Comparison of ENCODE assay signal across 23 cellular contexts in the genomic region with DNA sequence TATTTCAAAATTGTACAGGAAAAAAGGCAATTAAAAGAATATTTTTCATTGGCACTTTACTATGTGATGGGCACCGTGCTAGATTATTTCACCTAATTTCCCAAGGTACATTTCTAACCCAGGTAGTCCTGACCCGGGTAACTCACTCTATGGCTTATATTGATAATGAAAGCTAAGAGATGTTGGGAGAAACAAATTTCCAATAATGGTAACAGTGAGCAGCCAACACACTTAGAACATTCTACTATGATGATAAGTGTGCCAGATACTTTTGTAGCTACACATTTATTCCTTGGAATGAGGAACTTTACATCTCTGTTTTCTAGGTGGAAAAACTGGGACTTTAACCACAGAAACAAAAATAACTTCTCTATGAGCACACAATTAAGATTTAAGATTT. TPM values are rescaled to one million over a fixed set of nuclear protein-coding genes. Genes with fewer than 3 reads are reported as not detected.
A peak's percentile ranks its signal among the peaks of the same experiment; 100 is the strongest.
DNase-seq lines count a peak whose midpoint lies in the region; ATAC-seq, FAIRE-seq and TF ChIP-seq lines count a peak whose summit lies in the region.
"Had no signal": no experiment of that assay in that cellular context is flagged by ENCODE, and none has a peak within 500 bp of the region (broad histone marks: within the 10 kb centered on the region; RNA-seq: fewer than 3 reads in every experiment).

No MANE protein-coding gene starts in this region.

- H3K27ac Mint-ChIP-seq in activated T-cell treated with anti-CD3 and anti-CD28 coated beads, Interleukin-2, amount 50 U/mL, for 72 hours, result peak overlapping the region; percentile 80
- H3K27ac Mint-ChIP-seq in CD4-positive, alpha-beta T cell, result peak overlapping the region; percentile 34
- H3K27ac Mint-ChIP-seq: B cell had no signal

- TF ChIP-seq EP300 in K562 (IDR thresholded peaks at IDR 0.05; ENCODE audit: low read length), result no peak
- TF ChIP-seq EP300 in ovary (IDR thresholded peaks at IDR 0.05), result no peak

- H3K36me3 Mint-ChIP-seq in activated T-cell treated with anti-CD3 and anti-CD28 coated beads, Interleukin-2, amount 50 U/mL, for 72 hours (ENCODE audit: insufficient read depth in 2 of 2), result peaks cover 22 to 78% of the 10 kb centered on the region in 2 donors
- H3K36me3 Mint-ChIP-seq in CD4-positive, alpha-beta T cell (ENCODE audit: low read depth), result peaks cover 100% of the 10 kb centered on the region

- no peak for TF ChIP-seq RAD21 in K562 (CRISPR knock-in tag; conservative IDR thresholded peaks at IDR 0.05 in 1 of 2, IDR thresholded peaks at IDR 0.05 in 1 of 2)

- H3K4me2 ChIP-seq in K562 (ENCODE audit: insufficient read depth, low read length), result no peak overlapping the region
- H3K4me2 ChIP-seq: PC-9 had no signal

- in situ Hi-C loops in Panc1 (cut with HindIII; ENCODE audit: low pct_unique_long_range_greater_than_20kb, low sequenced_read_pairs) (no loop called here), K562 (cut with MboI) (no loop called here)

- no peaks in the 10 kb centered on the region for H3K27me3 ChIP-seq in CD4-positive, alpha-beta T cell (ENCODE audit: control insufficient read depth, insufficient read depth, low read length)
- H3K27me3 ChIP-seq in Panc1 (ENCODE audit: control insufficient read depth, insufficient read depth, low read length) (no peaks in the 10 kb centered on the region), K562 (ENCODE audit: control insufficient read depth in 2 of 2, insufficient read depth in 2 of 2, low read length in 2 of 2) (no peaks in the 10 kb centered on the region), ovary (no peaks in the 10 kb centered on the region), left ventricle myocardium inferior (ENCODE audit: low read depth) (no peaks in the 10 kb centered on the region)

- peaks cover 88% of the 10 kb centered on the region for H3K4me1 Mint-ChIP-seq in activated T-cell treated with anti-CD3 and anti-CD28 coated beads, Interleukin-2, amount 50 U/mL, for 72 hours (ENCODE audit: low read depth)
- H3K4me1 Mint-ChIP-seq in CD4-positive, alpha-beta T cell (ENCODE audit: low read depth), result peaks cover 88% of the 10 kb centered on the region

- BruUV-seq in Panc1 (replicated peaks; lab: Mats Ljungman, UMichigan) (no TSS peak), K562 (replicated peaks; lab: Mats Ljungman, UMichigan) (no TSS peak)

- no peak for TF ChIP-seq POLR2A in K562 (conservative IDR thresholded peaks at IDR 0.05)
- TF ChIP-seq POLR2A in ovary (IDR thresholded peaks at IDR 0.05), result no peak

- no peak overlapping the region for H3K9ac ChIP-seq in K562 (ENCODE audit: insufficient read depth in 1 of 2, low read depth in 2 of 2, low read length in 2 of 2)

- WGBS in K562 (ENCODE audit: insufficient coverage, low coverage, missing lambda C conversion rate), result 100% methylated on average over 2 of the region's 2 CpGs
- 83 to 94% (median 88%) methylated on average over 2 of the region's 2 CpGs for WGBS in ovary, 3 donors

- DNase-seq in activated T-cell treated with anti-CD3 and anti-CD28 coated beads, Interleukin-2, amount 50 U/mL, for 72 hours, result no peak
- no peak for DNase-seq in activated T-cell treated with anti-CD3 and anti-CD28 coated beads, Interleukin-2, amount 50 U/mL, for 48 hours
- DNase-seq in CD4-positive, alpha-beta T cell, result no peak
- DNase-seq in Panc1 (ENCODE audit: low read depth, low spot score), result no peak
- no peak for DNase-seq in K562 (ENCODE audit: extremely low read depth in 1 of 4, low spot score in 3 of 4)
- DNase-seq in ovary, result no peak
- DNase-seq in left ventricle myocardium inferior, result no peak
- DNase-seq: DMS79 treated with DMSO at 0.1 percent for 48 hours, GOT3, HCEC 1CT, NCI-H1092 treated with DMSO at 0.1 percent for 48 hours, NCI-H1436 treated with DMSO at 0.1 percent for 48 hours, NCI-H2029, NCI-H2227 treated with DMSO at 0.1 percent for 48 hours, NCI-H510A, PC-9, SHP77 treated with DMSO at 0.1 percent for 48 hours had no signal

- H3K4me1 ChIP-seq in Panc1 (ENCODE audit: control insufficient read depth, insufficient read depth, low read length), result peaks cover 42% of the 10 kb centered on the region
- peaks cover 0 to 12% of the 10 kb centered on the region in 2 experiments; a peak in 3 of 5 replicates for H3K4me1 ChIP-seq in K562 (replicated peaks in 1 of 2; ENCODE audit: control insufficient read depth in 2 of 2, insufficient read depth in 2 of 2, low read length in 2 of 2)
- H3K4me1 ChIP-seq in ovary (ENCODE audit: insufficient read depth), result no peaks in the 10 kb centered on the region
- peaks cover 56% of the 10 kb centered on the region for H3K4me1 ChIP-seq in left ventricle myocardium inferior

- H3K27me3 Mint-ChIP-seq in activated T-cell treated with anti-CD3 and anti-CD28 coated beads, Interleukin-2, amount 50 U/mL, for 72 hours (ENCODE audit: low read depth), result no peaks in the 10 kb centered on the region
- H3K27me3 Mint-ChIP-seq in CD4-positive, alpha-beta T cell, result no peaks in the 10 kb centered on the region
- H3K27me3 Mint-ChIP-seq: B cell had no signal

- peaks cover 16% of the 10 kb centered on the region; the same call in 1 of the 2 replicates for H4K20me1 ChIP-seq in K562 (replicated peaks; ENCODE audit: control insufficient read depth, insufficient read depth, low read length)

- H3K79me2 ChIP-seq in K562 (ENCODE audit: control insufficient read depth, insufficient read depth, low read length), result peaks cover 64% of the 10 kb centered on the region

- H3K27ac ChIP-seq in CD4-positive, alpha-beta T cell (ENCODE audit: low read depth, low read length), result no peak overlapping the region
- H3K27ac ChIP-seq in Panc1 (ENCODE audit: low read length) (peak overlapping the region; percentile 37; the same call in 1 of the 2 replicates), K562 (ENCODE audit: extremely low read depth, low read depth, low read length) (no peak overlapping the region), ovary (no peak overlapping the region), left ventricle myocardium inferior (replicated peaks) (no peak overlapping the region)
- H3K27ac ChIP-seq: PC-9, RWPE1, SK-N-MC had no signal

- no peaks in the 10 kb centered on the region for H3K9me3 Mint-ChIP-seq in activated T-cell treated with anti-CD3 and anti-CD28 coated beads, Interleukin-2, amount 50 U/mL, for 72 hours
- H3K9me3 Mint-ChIP-seq in CD4-positive, alpha-beta T cell, result no peaks in the 10 kb centered on the region
- H3K9me3 Mint-ChIP-seq: CD14-positive monocyte had no signal

- POLR2A ChIA-PET in CD4-positive, alpha-beta T cell (lab: Charles Lee), result interaction anchor here (0.9 to 1.2 kb wide), 3 partner anchors 15 to 63 kb away, joined by 3 to 4 read pairs (median 4); no protein-coding TSS in a partner anchor
- POLR2A ChIA-PET in Panc1 (lab: Charles Lee) (interaction anchor here (0.6 kb wide), 2 partner anchors 25 to 307 kb away, joined by 5 to 8 read pairs; no protein-coding TSS in a partner anchor), K562 (lab: Yijun Ruan, JAX) (no interaction called here)

- H2AFZ ChIP-seq in K562 (ENCODE audit: low read depth, low read length), result no peak overlapping the region
- H2AFZ ChIP-seq: PC-9 had no signal

- no peak for FAIRE-seq in K562 (lab: Jason Lieb, UNC)
- FAIRE-seq: GM12891 had no signal

- H3K9me1 ChIP-seq in K562 (ENCODE audit: control insufficient read depth, insufficient read depth, low read length), result no peaks in the 10 kb centered on the region

- intact Hi-C loops in CD4-positive, alpha-beta T cell (cut with DNase I, micrococcal nuclease), result no loop called here
- intact Hi-C loops in Panc1 (cut with micrococcal nuclease; ENCODE audit: unreplicated experiment), result no loop called here
- intact Hi-C loops in K562 (cut with micrococcal nuclease), result no loop called here
- intact Hi-C loops in ovary (cut with DNase I), result no loop called here
- intact Hi-C loops in left ventricle myocardium inferior (cut with micrococcal nuclease), result no loop called here

- TF ChIP-seq CTCF in CD4-positive, alpha-beta T cell (IDR thresholded peaks at IDR 0.05), result no peak
- no peak for TF ChIP-seq CTCF in Panc1 (IDR thresholded peaks at IDR 0.05)
- no peak for TF ChIP-seq CTCF in K562 (IDR thresholded peaks at IDR 0.05 in 2 of 3, conservative IDR thresholded peaks at IDR 0.05 in 1 of 3; ENCODE audit: insufficient read depth in 2 of 3, low read depth in 1 of 3, low read length in 3 of 3)
- TF ChIP-seq CTCF in ovary (IDR thresholded peaks at IDR 0.05), result no peak
- TF ChIP-seq CTCF in left ventricle myocardium inferior (IDR thresholded peaks at IDR 0.05; ENCODE audit: borderline replicate concordance), result no peak

- H3K4me3 Mint-ChIP-seq in activated T-cell treated with anti-CD3 and anti-CD28 coated beads, Interleukin-2, amount 50 U/mL, for 72 hours, result no peak overlapping the region
- H3K4me3 Mint-ChIP-seq in CD4-positive, alpha-beta T cell, result no peak overlapping the region
- H3K4me3 Mint-ChIP-seq: B cell, CD14-positive monocyte had no signal

- H3K4me3 ChIP-seq in Panc1 (ENCODE audit: low read depth in 2 of 2, low read length in 2 of 2), result no peak overlapping the region
- H3K4me3 ChIP-seq in K562, result no peak overlapping the region
- no peak overlapping the region for H3K4me3 ChIP-seq in ovary
- H3K4me3 ChIP-seq in left ventricle myocardium inferior, result no peak overlapping the region
- H3K4me3 ChIP-seq: PC-9, SK-N-MC had no signal

- no peak for ATAC-seq in activated T-cell treated with anti-CD3 and anti-CD28 coated beads, Interleukin-2, amount 50 U/mL, for 72 hours (replicated peaks in 1 of 2)
- ATAC-seq in CD4-positive, alpha-beta T cell (ENCODE audit: poor library complexity), result no peak
- no peak for ATAC-seq in Panc1
- ATAC-seq in K562, result no peak
- no peak for ATAC-seq in GM21717 (IDR thresholded peaks at IDR 0.05; ENCODE audit: unreplicated experiment)

- H3K36me3 ChIP-seq in Panc1 (ENCODE audit: control insufficient read depth, insufficient read depth, low read length), result peaks cover 100% of the 10 kb centered on the region
- peaks cover 100% of the 10 kb centered on the region for H3K36me3 ChIP-seq in K562 (ENCODE audit: control insufficient read depth, insufficient read depth, low read length)
- no peaks in the 10 kb centered on the region for H3K36me3 ChIP-seq in ovary
- peaks cover 92% of the 10 kb centered on the region for H3K36me3 ChIP-seq in left ventricle myocardium inferior

- CTCF ChIA-PET in CD4-positive, alpha-beta T cell (lab: Charles Lee), result interaction anchor here (1.4 kb wide), 1 partner anchor 15 kb away, joined by 4 read pairs; no protein-coding TSS in a partner anchor
- CTCF ChIA-PET in Panc1 (lab: Charles Lee), result no interaction called here
- CTCF ChIA-PET in K562 (lab: Yijun Ruan, JAX; ENCODE audit: low intra/inter-chr PET ratio), result no interaction called here

- no peaks in the 10 kb centered on the region for H3K9me3 ChIP-seq in CD4-positive, alpha-beta T cell (ENCODE audit: control insufficient read depth, low read length)
- H3K9me3 ChIP-seq in Panc1 (ENCODE audit: control insufficient read depth, insufficient read depth, low read depth, low read length) (no peaks in the 10 kb centered on the region), K562 (replicated peaks; ENCODE audit: control insufficient read depth, insufficient read depth, low read depth, low read length) (no peaks in the 10 kb centered on the region), ovary (no peaks in the 10 kb centered on the region), left ventricle myocardium inferior (replicated peaks) (no peaks in the 10 kb centered on the region)

RNA-seq across cellular contexts. Expression of a gene that starts 7.5 kb away (rescaled TPM):
- 100 to 1,000 TPM; 248 to 315 TPM for total RNA-seq in activated T-cell treated with anti-CD3 and anti-CD28 coated beads, Interleukin-2, amount 50 U/mL, for 72 hours
- 1,000 to 10,000 TPM; 1,350 to 1,388 TPM for total RNA-seq in CD4-positive, alpha-beta T cell
- total RNA-seq in Panc1 (2021; ENCODE audit: unreplicated experiment), result 118 TPM
- polyA plus RNA-seq in Panc1 (2012; ENCODE audit: insufficient read length), result 48.3 TPM
- total RNA-seq in K562 (2011; cell fraction: chromatin; rRNA removed; ENCODE audit: low replicate concordance), result 412 and 933 TPM in 2 replicates
- 305 and 368 TPM in 2 replicates for total RNA-seq in K562 (2011; cell fraction: nucleolus; rRNA removed)
- total RNA-seq in K562 (2011; cell fraction: nucleoplasm; rRNA removed), result 399 and 401 TPM in 2 replicates
- 132 and 172 TPM in 2 replicates for total RNA-seq in K562 (2014; rRNA removed)
- 124 and 133 TPM in 2 replicates for total RNA-seq in K562 (2014; rRNA removed; fragmentation: Illumina TruSeq; extraction: Trizol)
- 153 and 161 TPM in 2 replicates for total RNA-seq in K562 (2015; rRNA removed; fragmentation: Illumina TruSeq; extraction: Trizol)
- 112 and 126 TPM in 2 replicates for total RNA-seq in K562 (2021)
- polyA plus RNA-seq in K562 (2011; rRNA removed), result 186 and 201 TPM in 2 replicates
- polyA plus RNA-seq in K562 (2011; cell fraction: cytosol; rRNA removed), result 57.8 and 58.8 TPM in 2 replicates
- polyA plus RNA-seq in K562 (2011; cell fraction: nucleus; rRNA removed), result 1,501 and 1,632 TPM in 2 replicates
- polyA plus RNA-seq in K562 (2012), result 70.5 and 112 TPM in 2 replicates
- 77.7 and 107 TPM in 2 replicates for polyA plus RNA-seq in K562 (2014; fragmentation: Illumina TruSeq; extraction: Trizol)
- polyA plus RNA-seq in K562 (2014; fragmentation: Nextera tagmentation; extraction: Ambion mirVana), result 10 to 100 TPM; 16.1 to 32.4 TPM
- polyA plus RNA-seq in K562 (2014; rRNA removed), result 134 and 154 TPM in 2 replicates
- 210 and 248 TPM in 2 replicates for polyA minus RNA-seq in K562 (2011; rRNA and poly(A)+ RNA removed)
- 78.9 and 112 TPM in 2 replicates for polyA minus RNA-seq in K562 (2011; cell fraction: cytosol; rRNA and poly(A)+ RNA removed)
- 962 and 1,250 TPM in 2 replicates for polyA minus RNA-seq in K562 (2011; cell fraction: nucleus; rRNA and poly(A)+ RNA removed)
- 100 to 1,000 TPM in 4 of 7 donors, 10 to 100 TPM in 3; 86.8 to 514 (median 115) TPM for total RNA-seq in ovary
- polyA plus RNA-seq in ovary, result 10 to 100 TPM; 67.6 to 78.7 TPM
- total RNA-seq in left ventricle myocardium inferior, result 19.2 TPM
